ENCODE assay signal across 20 cellular contexts in the genomic region with DNA sequence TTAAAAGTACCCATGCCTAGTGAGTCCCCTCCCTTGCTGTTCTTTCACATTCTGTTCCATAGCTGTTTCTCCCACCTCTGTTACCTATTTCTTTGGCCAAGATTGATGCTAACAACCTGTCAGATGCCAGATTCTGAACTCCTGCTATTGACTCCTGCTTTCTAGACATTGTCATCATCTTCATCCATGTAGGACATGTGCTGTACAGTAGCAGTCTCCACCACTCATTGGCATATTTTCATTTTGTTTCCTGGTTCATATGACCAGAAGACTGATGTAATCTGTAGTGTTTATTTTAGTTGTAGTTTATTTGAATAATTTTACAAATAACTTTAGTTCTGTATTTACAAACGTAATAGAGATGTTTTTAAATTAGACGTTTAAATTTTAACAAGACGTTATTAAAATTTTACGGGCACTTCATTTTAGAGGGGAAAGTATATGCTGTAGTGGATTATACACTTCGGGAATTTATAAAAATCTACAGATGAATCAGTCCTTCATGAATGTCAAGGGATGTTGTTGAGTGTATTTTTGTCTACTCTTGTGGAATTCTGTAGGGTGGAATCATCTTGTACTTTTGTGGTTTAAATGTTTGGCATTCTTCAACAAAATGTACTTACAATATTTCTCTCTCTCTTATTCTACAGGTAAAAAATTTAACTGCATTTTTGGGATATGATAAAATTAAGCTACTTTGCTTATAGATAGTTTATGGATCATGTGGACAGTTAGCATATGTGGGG. TPM values are rescaled to one million over a fixed set of nuclear protein-coding genes. Genes with fewer than 3 reads are reported as not detected.
DNase-seq lines count a peak whose midpoint lies in the region; ATAC-seq and TF ChIP-seq lines count a peak whose summit lies in the region.
"Had no signal": no experiment of that assay in that cellular context is flagged by ENCODE, and none has a peak within 500 bp of the region (broad histone marks: within the 10 kb centered on the region; RNA-seq: fewer than 3 reads in every experiment).

No MANE protein-coding gene starts in this region.

- no peak for ATAC-seq in Right ventricle myocardium superior (ENCODE audit: poor library complexity)
- no peak for ATAC-seq in activated CD4-positive, CD25-positive, alpha-beta regulatory T cell treated with anti-CD3 and anti-CD28 coated beads, Interleukin-2, amount 50 U/mL, for 24 hours
- no peak for ATAC-seq in effector memory CD8-positive, alpha-beta T cell (replicated peaks)

- H3K27me3 ChIP-seq in cardiac muscle cell, result no peaks in the 10 kb centered on the region
- H3K27me3 ChIP-seq in CD4-positive, alpha-beta memory T cell (ENCODE audit: insufficient read depth, low read length), result no peaks in the 10 kb centered on the region
- H3K27me3 ChIP-seq: SJSA1 had no signal

- CTCF ChIA-PET in CD4-positive, alpha-beta memory T cell (lab: Charles Lee; ENCODE audit: partially characterized antibody), result no interaction called here

- H3K27ac ChIP-seq in cardiac muscle cell, result peak overlapping the region; percentile 31
- H3K27ac ChIP-seq in CD4-positive, alpha-beta memory T cell (ENCODE audit: low read depth, low read length), result no peak overlapping the region
- H3K27ac ChIP-seq: SJSA1 had no signal

- H3K27me3 Mint-ChIP-seq in CD4-positive, alpha-beta memory T cell, result no peaks in the 10 kb centered on the region
- no peaks in the 10 kb centered on the region for H3K27me3 Mint-ChIP-seq in effector memory CD8-positive, alpha-beta T cell
- H3K27me3 Mint-ChIP-seq: CD8-positive, alpha-beta memory T cell had no signal

- H3K36me3 ChIP-seq in cardiac muscle cell, result peaks cover 31% of the 10 kb centered on the region
- H3K36me3 ChIP-seq in CD4-positive, alpha-beta memory T cell (ENCODE audit: insufficient read depth, low read length), result peaks cover 10% of the 10 kb centered on the region

- H3K9me3 ChIP-seq in cardiac muscle cell (ENCODE audit: low read depth), result no peaks in the 10 kb centered on the region
- H3K9me3 ChIP-seq in CD4-positive, alpha-beta memory T cell (ENCODE audit: control insufficient read depth in 1 of 2, low read length in 2 of 2), result no peaks in the 10 kb centered on the region
- H3K9me3 ChIP-seq: SJSA1 had no signal

- peaks cover 66 to 72% of the 10 kb centered on the region in 2 donors for H3K36me3 Mint-ChIP-seq in CD4-positive, alpha-beta memory T cell
- peaks cover 40% of the 10 kb centered on the region for H3K36me3 Mint-ChIP-seq in effector memory CD8-positive, alpha-beta T cell (ENCODE audit: insufficient read depth)

- intact Hi-C loops in Right ventricle myocardium superior (cut with DNase I), result no loop called here
- intact Hi-C loops in CD4-positive, alpha-beta memory T cell (cut with micrococcal nuclease), result no loop called here

- POLR2A ChIA-PET in CD4-positive, alpha-beta memory T cell (lab: Charles Lee; ENCODE audit: partially characterized antibody), result no interaction called here

- H3K9me3 Mint-ChIP-seq in CD4-positive, alpha-beta memory T cell, result no peaks in the 10 kb centered on the region
- H3K9me3 Mint-ChIP-seq in effector memory CD8-positive, alpha-beta T cell, result no peaks in the 10 kb centered on the region
- H3K9me3 Mint-ChIP-seq: CD8-positive, alpha-beta memory T cell had no signal

- peaks cover 27% of the 10 kb centered on the region for H3K4me1 ChIP-seq in cardiac muscle cell (ENCODE audit: low read depth)
- no peaks in the 10 kb centered on the region for H3K4me1 ChIP-seq in CD4-positive, alpha-beta memory T cell (ENCODE audit: insufficient read depth, low read length)

- no peaks in the 10 kb centered on the region for H3K4me1 Mint-ChIP-seq in CD4-positive, alpha-beta memory T cell
- H3K4me1 Mint-ChIP-seq in effector memory CD8-positive, alpha-beta T cell (ENCODE audit: low read depth in 2 of 2), result no peaks in the 10 kb centered on the region
- H3K4me1 Mint-ChIP-seq: CD8-positive, alpha-beta memory T cell had no signal

- peak overlapping the region in 1 of 7 donors; percentile 72 for H3K27ac Mint-ChIP-seq in CD4-positive, alpha-beta memory T cell
- no peak overlapping the region for H3K27ac Mint-ChIP-seq in effector memory CD8-positive, alpha-beta T cell

- H3K4me3 Mint-ChIP-seq in CD4-positive, alpha-beta memory T cell, result no peak overlapping the region
- no peak overlapping the region for H3K4me3 Mint-ChIP-seq in effector memory CD8-positive, alpha-beta T cell
- H3K4me3 Mint-ChIP-seq: CD8-positive, alpha-beta memory T cell had no signal

- no peak overlapping the region for H3K4me3 ChIP-seq in cardiac muscle cell
- H3K4me3 ChIP-seq in choroid plexus epithelial cell (ENCODE audit: low read depth, low read length), result no peak overlapping the region
- no peak overlapping the region for H3K4me3 ChIP-seq in CD4-positive, alpha-beta memory T cell (ENCODE audit: low read length in 2 of 2)
- H3K4me3 ChIP-seq: SJSA1 had no signal

- no peak for DNase-seq in cardiac muscle cell (ENCODE audit: low read depth in 1 of 2, low spot score in 1 of 2)
- DNase-seq in Right ventricle myocardium superior, result no peak
- peak; percentile 30 for DNase-seq in M059J (ENCODE audit: low read depth)
- DNase-seq in choroid plexus epithelial cell (ENCODE audit: low read depth), result peak; percentile 64
- DNase-seq in NOMO-1 treated with dmso at 0.1 percent for 144 hours (lab: John Stamatoyannopoulos, UW; ENCODE audit: unreplicated experiment), result no peak
- no peak for DNase-seq in CD4-positive, alpha-beta memory T cell
- no peak for DNase-seq in effector memory CD8-positive, alpha-beta T cell
- DNase-seq: 8988T; AML-193; C1 segment of cervical spinal cord; CD8-positive, alpha-beta memory T cell; H7; KG1; MV-4-11; NCI-H1105 treated with DMSO at 0.1 percent for 48 hours; NCI-H2029 treated with DMSO at 0.1 percent for 48 hours; NCI-H524 treated with DMSO at 0.1 percent for 48 hours; NCI-H82 had no signal

- TF ChIP-seq CTCF in cardiac muscle cell (IDR thresholded peaks at IDR 0.05; ENCODE audit: low read depth, low read length), result no peak
- TF ChIP-seq CTCF in choroid plexus epithelial cell (conservative IDR thresholded peaks at IDR 0.05; ENCODE audit: low read depth, low read length), result no peak

RNA-seq across cellular contexts. Expression of a gene that starts 34.1 kb away (rescaled TPM):
- total RNA-seq in cardiac muscle cell (30.8 and 68.6 TPM in 2 replicates), Right ventricle myocardium superior (13.5 TPM)
- polyA plus RNA-seq in cardiac muscle cell, result 46.5 and 67.6 TPM in 2 replicates
- total RNA-seq in M059J (2014; rRNA removed; shearing (Covaris generic)), result 32.9 and 43.4 TPM in 2 replicates
- 10 to 100 TPM; 25.5 to 30.8 TPM for total RNA-seq in CD4-positive, alpha-beta memory T cell
- 10 to 100 TPM in 1 of 2 donors, 1 to 10 TPM in 1; 7.8 to 15.8 TPM for polyA plus RNA-seq in CD4-positive, alpha-beta memory T cell

Comparison
In these comparisons a context has a peak if more than half of its experiments do, and no peak if none do; other contexts are left out.
1. DNase-seq: peak in M059J (single experiment) and choroid plexus epithelial cell (single experiment); none in cardiac muscle cell (0 of 2), Right ventricle myocardium superior (single experiment), NOMO-1 treated with dmso at 0.1 percent for 144 hours (single experiment), CD4-positive, alpha-beta memory T cell (0 of 5) and effector memory CD8-positive, alpha-beta T cell (0 of 3).